Comparison of ENCODE assay signal across 21 cellular contexts in genomic region chr2:128503358-128504241, GRCh38.
DNase-seq lines count a peak whose midpoint lies in the region; TF ChIP-seq lines count a peak whose summit lies in the region.
"Had no signal": no experiment of that assay in that cellular context is flagged by ENCODE, and none has a peak within 500 bp of the region (broad histone marks: within the 10 kb centered on the region; RNA-seq: fewer than 3 reads in every experiment).

No MANE protein-coding gene starts in this region.

- H3K23ac ChIP-seq in neuronal stem cell (ENCODE audit: low read depth, low read length, poor library complexity) = peak overlapping the region; percentile 56

- H3K4me2 ChIP-seq in neuronal stem cell (ENCODE audit: insufficient read depth, low read length, poor library complexity, severe bottlenecking) = no peak overlapping the region
- H3K4me2 ChIP-seq: hepatocyte, SK-N-SH had no signal

- intact Hi-C loops in CD14-positive monocyte (cut with micrococcal nuclease) = loop anchor here in 1 of 2 donors (10.0 kb wide), 1 partner anchor 179 kb away; no protein-coding TSS in a partner anchor

- peaks cover 0 to 4% of the 10 kb centered on the region in 2 donors for H3K4me1 ChIP-seq in neuronal stem cell (ENCODE audit: control insufficient read depth in 2 of 2, insufficient read depth in 1 of 2, low read depth in 1 of 2, low read length in 2 of 2)
- H3K4me1 ChIP-seq: uterus had no signal

- H2BK12ac ChIP-seq in neuronal stem cell (ENCODE audit: low read length) = no peak overlapping the region

- peak overlapping the region; percentile 90 for H2BK15ac ChIP-seq in neuronal stem cell (ENCODE audit: low read length)

- WGBS in neuronal stem cell (ENCODE audit: extremely low coverage in 2 of 2, insufficient read length in 2 of 2, insufficient replicate concordance in 1 of 2), 2 donors = no CpG with 5 or more reads among the region's 21 CpGs

- peaks cover 10% of the 10 kb centered on the region for H3K4me1 Mint-ChIP-seq in CD14-positive monocyte
- H3K4me1 Mint-ChIP-seq: activated CD4-positive, alpha-beta T cell treated with anti-CD3 and anti-CD28 coated beads for 36 hours; CD8-positive, alpha-beta memory T cell; central memory CD8-positive, alpha-beta T cell had no signal

- H3K27me3 ChIP-seq in neuronal stem cell (ENCODE audit: control insufficient read depth in 3 of 3, insufficient read depth in 3 of 3, low read depth in 1 of 3, low read length in 3 of 3) = no peaks in the 10 kb centered on the region
- H3K27me3 ChIP-seq: hepatocyte, uterus had no signal

- H3K27ac ChIP-seq in neuronal stem cell (replicated peaks; ENCODE audit: low read length) = no peak overlapping the region
- H3K27ac ChIP-seq: hepatocyte, uterus had no signal

- H3K9me3 Mint-ChIP-seq in CD14-positive monocyte = peaks cover 0 to 3% (median 0%) of the 10 kb centered on the region in 7 donors
- H3K9me3 Mint-ChIP-seq: CD8-positive, alpha-beta memory T cell; central memory CD8-positive, alpha-beta T cell; H9 had no signal

- peak overlapping the region; percentile 38 for H3K18ac ChIP-seq in neuronal stem cell (ENCODE audit: low read length)

- TF ChIP-seq CTCF in CD14-positive monocyte (IDR thresholded peaks at IDR 0.05) (no peak), fibroblast of the aortic adventitia (IDR thresholded peaks at IDR 0.05; ENCODE audit: insufficient read depth, low read length) (no peak), GM13976 (IDR thresholded peaks at IDR 0.05; ENCODE audit: borderline replicate concordance, control extremely low read depth, extremely low read depth, insufficient read depth, missing control alignments) (no peak)

- no peaks in the 10 kb centered on the region for H3K36me3 ChIP-seq in neuronal stem cell (replicated peaks in 1 of 2; ENCODE audit: control insufficient read depth in 2 of 2, insufficient read depth in 2 of 2, low read length in 2 of 2)
- H3K36me3 ChIP-seq: uterus had no signal

- H3K9ac ChIP-seq in neuronal stem cell (ENCODE audit: low read depth, low read length, poor library complexity) = no peak overlapping the region
- H3K9ac ChIP-seq: SK-N-SH had no signal

- DNase-seq in CD14-positive monocyte (ENCODE audit: low spot score) = peak; percentile 24
- peak; percentile 32 for DNase-seq in Jurkat, Clone E6-1 (ENCODE audit: low read depth, low spot score)
- peak; percentile 6 for DNase-seq in fibroblast of the aortic adventitia (ENCODE audit: low read depth)
- no peak for DNase-seq in neuronal stem cell (ENCODE audit: low spot score)
- DNase-seq in H4 (ENCODE audit: low spot score) = no peak
- no peak for DNase-seq in NCI-H1417 treated with DMSO at 0.1 percent for 48 hours (lab: John Stamatoyannopoulos, UW)
- DNase-seq in NCI-H2029 (lab: John Stamatoyannopoulos, UW) = no peak
- no peak for DNase-seq in GM13976 (ENCODE audit: low spot score)
- DNase-seq: activated CD4-positive, alpha-beta T cell treated with anti-CD3 and anti-CD28 coated beads for 36 hours; activated gamma-delta T cell treated with Interleukin-2 at 50 U/mL for 16 hours; amniotic stem cell; CD8-positive, alpha-beta memory T cell; DMS79; midbrain; NCI-H2081 treated with DMSO at 0.1 percent for 48 hours; SK-N-SH; T1000; uterus had no signal

- H3K14ac ChIP-seq in neuronal stem cell (ENCODE audit: low read length) = no peak overlapping the region

- no peak overlapping the region for H3K4ac ChIP-seq in neuronal stem cell (ENCODE audit: low read length)

- H3K4me3 Mint-ChIP-seq in CD14-positive monocyte = no peak overlapping the region
- H3K4me3 Mint-ChIP-seq: activated CD4-positive, alpha-beta T cell treated with anti-CD3 and anti-CD28 coated beads for 36 hours; CD8-positive, alpha-beta memory T cell; central memory CD8-positive, alpha-beta T cell; H9 had no signal

- H3K27ac Mint-ChIP-seq in CD14-positive monocyte = no peak overlapping the region
- H3K27ac Mint-ChIP-seq: activated CD4-positive, alpha-beta T cell treated with anti-CD3 and anti-CD28 coated beads for 36 hours; CD8-positive, alpha-beta memory T cell had no signal

- no peak overlapping the region for H4K8ac ChIP-seq in neuronal stem cell (ENCODE audit: low read depth, low read length)

- H3K79me1 ChIP-seq in neuronal stem cell (ENCODE audit: low read depth, low read length) = no peaks in the 10 kb centered on the region

- in situ Hi-C loops in GM13976 (cut with MboI; ENCODE audit: low sequenced_read_pairs, unreplicated experiment) = no loop called here

- H3K27me3 Mint-ChIP-seq in CD14-positive monocyte (ENCODE audit: low read depth in 3 of 3) = peaks cover 3 to 5% (median 5%) of the 10 kb centered on the region in 3 donors

- H3K9me3 ChIP-seq in neuronal stem cell (replicated peaks in 1 of 2; ENCODE audit: control insufficient read depth in 2 of 2, insufficient read depth in 1 of 2, low read depth in 1 of 2, low read length in 2 of 2) = no peaks in the 10 kb centered on the region
- H3K9me3 ChIP-seq: SK-N-SH, uterus had no signal

- peaks cover 10 to 17% of the 10 kb centered on the region in 2 donors for H3K36me3 Mint-ChIP-seq in CD14-positive monocyte
- H3K36me3 Mint-ChIP-seq: CD8-positive, alpha-beta memory T cell had no signal

- no peak overlapping the region for H4K91ac ChIP-seq in neuronal stem cell (ENCODE audit: low read depth, low read length, poor library complexity)

- no peak overlapping the region for H2BK5ac ChIP-seq in neuronal stem cell (ENCODE audit: low read length)

- no peak overlapping the region for H3K4me3 ChIP-seq in Jurkat, Clone E6-1 (ENCODE audit: low read length)
- no peak overlapping the region for H3K4me3 ChIP-seq in fibroblast of the aortic adventitia (ENCODE audit: low read depth, low read length)
- H3K4me3 ChIP-seq in neuronal stem cell (ENCODE audit: low read length in 2 of 2) = no peak overlapping the region
- H3K4me3 ChIP-seq: hepatocyte, uterus had no signal

- no peak overlapping the region for H2AFZ ChIP-seq in neuronal stem cell (ENCODE audit: low read length)
- H2AFZ ChIP-seq: hepatocyte had no signal

- H2AK5ac ChIP-seq in neuronal stem cell (ENCODE audit: low read depth, low read length) = peak overlapping the region; percentile 77

- H2BK120ac ChIP-seq in neuronal stem cell (ENCODE audit: low read depth, low read length) = no peak overlapping the region

Comparison
In these comparisons a context has a peak if more than half of its experiments do, and no peak if none do; other contexts are left out.
1. DNase-seq: peak in CD14-positive monocyte (single experiment), Jurkat, Clone E6-1 (single experiment) and fibroblast of the aortic adventitia (single experiment); none in neuronal stem cell (single experiment), H4 (single experiment), NCI-H1417 treated with DMSO at 0.1 percent for 48 hours (single experiment), NCI-H2029 (single experiment) and GM13976 (single experiment).